Comparison of ENCODE assay signal across 17 cellular contexts in the genomic region with DNA sequence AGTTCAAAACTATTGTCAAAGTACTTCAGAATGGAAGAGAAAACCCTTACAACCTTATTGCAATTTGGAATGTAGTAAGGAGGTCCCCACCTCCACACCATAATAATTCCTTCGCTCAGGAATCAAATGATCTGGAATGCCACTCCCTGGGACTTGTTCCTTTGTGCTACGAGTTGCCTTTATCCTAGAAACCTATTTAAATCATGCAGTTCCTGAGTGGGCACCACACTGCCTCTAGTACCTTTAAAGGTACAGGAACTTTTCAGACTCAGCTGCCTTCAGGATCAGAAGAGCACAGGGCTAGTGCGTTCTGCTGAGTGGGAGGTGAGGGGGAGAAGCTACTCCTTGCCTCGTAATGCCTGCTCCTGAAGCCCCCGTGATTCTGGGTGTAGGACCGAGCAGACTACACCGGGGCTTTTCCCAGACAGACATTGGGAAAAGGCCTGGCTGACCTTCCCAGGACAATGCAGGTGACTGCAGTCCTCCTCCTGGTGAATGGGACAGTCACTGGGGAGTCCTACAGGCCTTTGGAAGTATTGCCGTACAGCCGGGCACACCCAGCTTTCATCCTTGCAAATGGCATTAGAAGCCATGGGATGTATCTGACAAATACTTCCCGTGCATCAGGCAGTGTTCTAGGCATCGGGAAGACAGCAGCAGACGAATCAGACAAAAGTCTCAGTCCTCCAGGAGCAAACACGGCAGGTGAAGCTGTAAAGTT. TPM values are rescaled to one million over a fixed set of nuclear protein-coding genes. Genes with fewer than 3 reads are reported as not detected.
DNase-seq lines count a peak whose midpoint lies in the region; ATAC-seq and TF ChIP-seq lines count a peak whose summit lies in the region.
"Had no signal": no experiment of that assay in that cellular context is flagged by ENCODE, and none has a peak within 500 bp of the region (broad histone marks: within the 10 kb centered on the region; RNA-seq: fewer than 3 reads in every experiment).

No MANE protein-coding gene starts in this region.

- H3K9me3 ChIP-seq in HCT116 (ENCODE audit: control insufficient read depth in 1 of 2, insufficient read depth in 1 of 2, low read depth in 1 of 2, low read length in 2 of 2) (no peaks in the 10 kb centered on the region), MG63 (no peaks in the 10 kb centered on the region)
- H3K9me3 ChIP-seq: gastrocnemius medialis, right atrium auricular region had no signal

- H3K36me3 Mint-ChIP-seq in activated CD8-positive, alpha-beta T cell treated with anti-CD3 and anti-CD28 coated beads, Interleukin-2, amount 10 ng/mL, durations not matched to agents 7 days and 5 days (ENCODE audit: low read depth) = no peaks in the 10 kb centered on the region
- H3K36me3 Mint-ChIP-seq: activated CD8-positive, alpha-beta memory T cell treated with anti-CD3 and anti-CD28 coated beads, Interleukin-2, amount 10 ng/mL, durations not matched to agents 7 days and 5 days had no signal

- no peaks in the 10 kb centered on the region for H4K20me1 ChIP-seq in HCT116 (ENCODE audit: insufficient read depth)

- no peak overlapping the region for H3K27ac Mint-ChIP-seq in activated CD8-positive, alpha-beta T cell treated with anti-CD3 and anti-CD28 coated beads, Interleukin-2, amount 10 ng/mL, durations not matched to agents 7 days and 5 days
- H3K27ac Mint-ChIP-seq: activated CD8-positive, alpha-beta memory T cell treated with anti-CD3 and anti-CD28 coated beads, Interleukin-2, amount 10 ng/mL, durations not matched to agents 7 days and 5 days; activated naive CD8-positive, alpha-beta T cell; stimulated activated naive CD8-positive, alpha-beta T cell treated with anti-CD3 and anti-CD28 coated beads, Interleukin-15, amount 100 ng/mL, for 72 hours had no signal

- H3K4me2 ChIP-seq in HCT116 (ENCODE audit: low read length) = no peak overlapping the region

- peak; percentile 99 for ATAC-seq in HCT116
- ATAC-seq in GM18870 (IDR thresholded peaks at IDR 0.05; ENCODE audit: unreplicated experiment) = no peak
- no peak for ATAC-seq in activated CD8-positive, alpha-beta T cell treated with anti-CD3 and anti-CD28 coated beads, Interleukin-2, amount 10 ng/mL, durations not matched to agents 7 days and 5 days
- ATAC-seq: activated CD8-positive, alpha-beta memory T cell treated with anti-CD3 and anti-CD28 coated beads, Interleukin-2, amount 10 ng/mL, durations not matched to agents 7 days and 5 days; gastrocnemius medialis; stimulated activated naive CD8-positive, alpha-beta T cell treated with anti-CD3 and anti-CD28 coated beads, Interleukin-15, amount 100 ng/mL, for 72 hours had no signal

- intact Hi-C loops in HCT116 (cut with micrococcal nuclease) = loop anchor here (1.0 kb wide), 1 partner anchor 113 kb away; no protein-coding TSS in a partner anchor

- H3K27me3 ChIP-seq in HCT116 (ENCODE audit: insufficient read depth, low read length) (no peaks in the 10 kb centered on the region), MG63 (no peaks in the 10 kb centered on the region)
- H3K27me3 ChIP-seq: right atrium auricular region had no signal

- H3K4me1 Mint-ChIP-seq in activated CD8-positive, alpha-beta T cell treated with anti-CD3 and anti-CD28 coated beads, Interleukin-2, amount 10 ng/mL, durations not matched to agents 7 days and 5 days (ENCODE audit: low read depth) = peaks cover 3% of the 10 kb centered on the region
- H3K4me1 Mint-ChIP-seq: activated CD8-positive, alpha-beta memory T cell treated with anti-CD3 and anti-CD28 coated beads, Interleukin-2, amount 10 ng/mL, durations not matched to agents 7 days and 5 days; stimulated activated naive CD8-positive, alpha-beta T cell treated with anti-CD3 and anti-CD28 coated beads, Interleukin-15, amount 100 ng/mL, for 72 hours had no signal

- no peak overlapping the region for H3K27ac ChIP-seq in HCT116 (ENCODE audit: low read depth, low read length)
- H3K27ac ChIP-seq: gastrocnemius medialis, right atrium auricular region had no signal

- no peak for TF ChIP-seq POLR2A in HCT116 (IDR thresholded peaks at IDR 0.05; ENCODE audit: borderline replicate concordance, extremely low read depth, insufficient read depth, insufficient read length)

- no TSS peak for BruUV-seq in HCT116 (replicated peaks; lab: Mats Ljungman, UMichigan)

- H3K36me3 ChIP-seq in HCT116 (ENCODE audit: control insufficient read depth in 1 of 2, insufficient read depth in 2 of 2, low read length in 2 of 2) (no peaks in the 10 kb centered on the region), MG63 (no peaks in the 10 kb centered on the region)
- H3K36me3 ChIP-seq: gastrocnemius medialis, right atrium auricular region had no signal

- no peak overlapping the region for H3K9ac ChIP-seq in HCT116 (ENCODE audit: low read length)

- POLR2A ChIA-PET in AG04449 (lab: Yijun Ruan, JAX) = no interaction called here
- POLR2A ChIA-PET in HCT116 (lab: Charles Lee) = interaction anchor here (1.1 to 1.3 kb wide), 2 partner anchors 20 to 77 kb away, joined by 3 read pairs; partner anchors contain the start of gene PSMG4
- POLR2A ChIA-PET in activated CD8-positive, alpha-beta T cell treated with anti-CD3 and anti-CD28 coated beads, Interleukin-2, amount 10 ng/mL, durations not matched to agents 7 days and 5 days (lab: Charles Lee) = no interaction called here

- peaks cover 0 to 5% of the 10 kb centered on the region in 2 experiments; a peak in 1 of 4 replicates for H3K4me1 ChIP-seq in HCT116 (ENCODE audit: control insufficient read depth in 1 of 2, insufficient read depth in 2 of 2, low read length in 2 of 2)
- H3K4me1 ChIP-seq: gastrocnemius medialis, right atrium auricular region had no signal

- peak; percentile 49; the same call in 1 of the 2 replicates for TF ChIP-seq RAD21 in HCT116 (IDR thresholded peaks at IDR 0.05; ENCODE audit: low read depth)

- H3K27me3 Mint-ChIP-seq in activated CD8-positive, alpha-beta T cell treated with anti-CD3 and anti-CD28 coated beads, Interleukin-2, amount 10 ng/mL, durations not matched to agents 7 days and 5 days (ENCODE audit: low read depth) = peaks cover 52% of the 10 kb centered on the region

- no peak overlapping the region for H3K4me3 Mint-ChIP-seq in activated CD8-positive, alpha-beta T cell treated with anti-CD3 and anti-CD28 coated beads, Interleukin-2, amount 10 ng/mL, durations not matched to agents 7 days and 5 days
- H3K4me3 Mint-ChIP-seq: activated CD8-positive, alpha-beta memory T cell treated with anti-CD3 and anti-CD28 coated beads, Interleukin-2, amount 10 ng/mL, durations not matched to agents 7 days and 5 days; activated naive CD8-positive, alpha-beta T cell; stimulated activated naive CD8-positive, alpha-beta T cell treated with anti-CD3 and anti-CD28 coated beads, Interleukin-15, amount 100 ng/mL, for 72 hours had no signal

- H2AFZ ChIP-seq in HCT116 (ENCODE audit: low read depth, low read length, poor library complexity, severe bottlenecking) = peak overlapping the region; percentile 30

- TF ChIP-seq CTCF in AG04449 (IDR thresholded peaks at IDR 0.05; ENCODE audit: insufficient read depth, low read length, missing control alignments) (peak; percentile 7), HCT116 (IDR thresholded peaks at IDR 0.05 in 2 of 3, conservative IDR thresholded peaks at IDR 0.05 in 1 of 3; ENCODE audit: borderline replicate concordance in 1 of 3, insufficient read depth in 1 of 3, low read depth in 2 of 3, low read length in 2 of 3) (peak in 2 of 3 experiments; percentile 56 to 73; a peak in 4 of 6 replicates), astrocyte of the cerebellum (IDR thresholded peaks at IDR 0.05; ENCODE audit: low read depth, low read length, missing control alignments) (peak; percentile 26)

- no peaks in the 10 kb centered on the region for H3K9me2 ChIP-seq in HCT116 (ENCODE audit: insufficient read depth)

- H3K4me3 ChIP-seq in AG04449 (ENCODE audit: low read depth, low read length) (no peak overlapping the region), HCT116 (replicated peaks in 1 of 2; ENCODE audit: low read depth in 1 of 2, low read length in 2 of 2) (no peak overlapping the region), astrocyte of the cerebellum (ENCODE audit: low read depth, low read length) (no peak overlapping the region), MG63 (no peak overlapping the region)
- H3K4me3 ChIP-seq: gastrocnemius medialis, right atrium auricular region had no signal

- CTCF ChIA-PET in AG04449 (lab: Yijun Ruan, JAX) (interaction anchor here (1.1 to 7.0 kb wide), 2 partner anchors 10 to 113 kb away, joined by 3 to 81 read pairs; no protein-coding TSS in a partner anchor), HCT116 (lab: Charles Lee) (interaction anchor here (2.3 kb wide), 1 partner anchor 12 kb away, joined by 7 read pairs; no protein-coding TSS in a partner anchor)
- CTCF ChIA-PET in activated CD8-positive, alpha-beta T cell treated with anti-CD3 and anti-CD28 coated beads, Interleukin-2, amount 10 ng/mL, durations not matched to agents 7 days and 5 days (lab: Charles Lee) = interaction anchor here (0.8 to 1.2 kb wide), 2 partner anchors 12 to 13 kb away, joined by 4 read pairs; no protein-coding TSS in a partner anchor

- in situ Hi-C loops in astrocyte of the cerebellum (cut with HindIII; ENCODE audit: low sequenced_read_pairs) = no loop called here

- no peaks in the 10 kb centered on the region for H3K79me2 ChIP-seq in HCT116 (ENCODE audit: insufficient read depth, low read length)

- RAD21 ChIA-PET in HCT116 (lab: Charles Lee; ENCODE audit: low non-redundant PET in 1 of 2, low total read pairs in 2 of 2, uncharacterized antibody in 2 of 2, unreplicated experiment in 2 of 2) = no interaction called here

- DNase-seq in AG04449 (ENCODE audit: low read depth, low spot score) (no peak), HCT116 (ENCODE audit: low read depth, low spot score) (peak; percentile 49), astrocyte of the cerebellum (ENCODE audit: low read depth) (no peak), iPS-NIHi11 (ENCODE audit: low spot score) (peak; percentile 47), MG63 (no peak)
- no peak for DNase-seq in activated CD8-positive, alpha-beta T cell treated with anti-CD3 and anti-CD28 coated beads, Interleukin-2, amount 10 ng/mL, durations not matched to agents 7 days and 5 days
- no peak for DNase-seq in stimulated activated CD4-positive, alpha-beta T cell treated with anti-CD3 and anti-CD28 coated beads, Interleukin-15, amount 100 ng/mL, for 24 hours
- DNase-seq: activated CD8-positive, alpha-beta memory T cell treated with anti-CD3 and anti-CD28 coated beads, Interleukin-2, amount 10 ng/mL, durations not matched to agents 7 days and 5 days; C1 segment of cervical spinal cord; dermis blood vessel endothelial cell; gastrocnemius medialis; NCI-H1105; Right ventricle myocardium superior; stimulated activated naive CD8-positive, alpha-beta T cell treated with anti-CD3 and anti-CD28 coated beads, Interleukin-15, amount 100 ng/mL, for 72 hours had no signal

- no peaks in the 10 kb centered on the region for H3K9me3 Mint-ChIP-seq in activated CD8-positive, alpha-beta T cell treated with anti-CD3 and anti-CD28 coated beads, Interleukin-2, amount 10 ng/mL, durations not matched to agents 7 days and 5 days (ENCODE audit: insufficient read depth)
- H3K9me3 Mint-ChIP-seq: stimulated activated naive CD8-positive, alpha-beta T cell treated with anti-CD3 and anti-CD28 coated beads, Interleukin-15, amount 100 ng/mL, for 72 hours had no signal

RNA-seq across cellular contexts. Expression of gene TUBB2B, which starts 11.8 kb away (rescaled TPM):
- total RNA-seq in HCT116 (2021; ENCODE audit: unreplicated experiment) = 0.86 TPM
- polyA plus RNA-seq in HCT116 (2012) = 2.1 and 3.3 TPM in 2 replicates
- 8.6 and 27.6 TPM in 2 replicates for total RNA-seq in MG63 (2014; rRNA removed; shearing (Covaris generic); ENCODE audit: low replicate concordance)
- total RNA-seq in activated CD8-positive, alpha-beta T cell treated with anti-CD3 and anti-CD28 coated beads, Interleukin-2, amount 10 ng/mL, durations not matched to agents 7 days and 5 days = not detected
- total RNA-seq: activated CD8-positive, alpha-beta memory T cell treated with anti-CD3 and anti-CD28 coated beads, Interleukin-2, amount 10 ng/mL, durations not matched to agents 7 days and 5 days had no signal

RNA-seq across cellular contexts. Expression of gene PSMG4, which starts 19.5 kb away (rescaled TPM):
- total RNA-seq in HCT116 (2021; ENCODE audit: unreplicated experiment) = 35.0 TPM
- polyA plus RNA-seq in HCT116 (2012) = 44.3 and 46.8 TPM in 2 replicates
- total RNA-seq in MG63 (2014; rRNA removed; shearing (Covaris generic); ENCODE audit: low replicate concordance) = 28.6 and 36.9 TPM in 2 replicates
- 10 to 100 TPM; 35.3 to 35.5 TPM for total RNA-seq in activated CD8-positive, alpha-beta T cell treated with anti-CD3 and anti-CD28 coated beads, Interleukin-2, amount 10 ng/mL, durations not matched to agents 7 days and 5 days

Comparison
In these comparisons a context has a peak if more than half of its experiments do, and no peak if none do; other contexts are left out.
1. DNase-seq: peak in HCT116 (single experiment) and iPS-NIHi11 (single experiment); none in AG04449 (single experiment), astrocyte of the cerebellum (single experiment), MG63 (single experiment), activated CD8-positive, alpha-beta T cell treated with anti-CD3 and anti-CD28 coated beads, Interleukin-2, amount 10 ng/mL, durations not matched to agents 7 days and 5 days (single experiment) and stimulated activated CD4-positive, alpha-beta T cell treated with anti-CD3 and anti-CD28 coated beads, Interleukin-15, amount 100 ng/mL, for 24 hours (single experiment).
2. CTCF ChIP-seq: peak in every context shown above with its lines; median percentile 64 in HCT116; 26 in astrocyte of the cerebellum; 7 in AG04449.